Comparison of ENCODE assay signal across 14 cellular contexts in genomic region chr9:93121316-93122241, GRCh38. TPM values are rescaled to one million over a fixed set of nuclear protein-coding genes. Genes with fewer than 3 reads are reported as not detected.
DNase-seq lines count a peak whose midpoint lies in the region; ATAC-seq and TF ChIP-seq lines count a peak whose summit lies in the region.
"Had no signal": no experiment of that assay in that cellular context is flagged by ENCODE, and none has a peak within 500 bp of the region (broad histone marks: within the 10 kb centered on the region; RNA-seq: fewer than 3 reads in every experiment).

No MANE protein-coding gene starts in this region.

- TSS peak; percentile 6 for BruUV-seq in PC-9 (replicated peaks; lab: Mats Ljungman, UMichigan)

- intact Hi-C loops in PC-9 (cut with micrococcal nuclease; ENCODE audit: unreplicated experiment), result no loop called here
- intact Hi-C loops in sciatic nerve (cut with DNase I), result no loop called here

- TF ChIP-seq CTCF in PC-9 (conservative IDR thresholded peaks at IDR 0.05), result no peak
- TF ChIP-seq CTCF in glutamatergic neuron (IDR thresholded peaks at IDR 0.05; ENCODE audit: partially characterized antibody, unreplicated experiment), result no peak

- H3K4me3 Mint-ChIP-seq in glutamatergic neuron (ENCODE audit: unreplicated experiment), result no peak overlapping the region
- H3K4me3 Mint-ChIP-seq: CD8-positive, alpha-beta memory T cell had no signal

- H3K27ac Mint-ChIP-seq in glutamatergic neuron (ENCODE audit: unreplicated experiment), result no peak overlapping the region

- peak overlapping the region; percentile 60 to 99 (median 82); a peak in 18 of 22 replicates for H3K4me2 ChIP-seq in BLaER1 treated with 17β-estradiol and CSF1 and Interleukin-3, amounts not matched to agents 10 nM and 100 nM
- H3K4me2 ChIP-seq in PC-9, result no peak overlapping the region

- peak overlapping the region; percentile 35 to 88 (median 81); a peak in 21 of 22 replicates for H3K27ac ChIP-seq in BLaER1 treated with 17β-estradiol and CSF1 and Interleukin-3, amounts not matched to agents 10 nM and 100 nM
- peak overlapping the region; percentile 91 for H3K27ac ChIP-seq in PC-9

- no peaks in the 10 kb centered on the region for H3K9me3 ChIP-seq in BLaER1 treated with 17β-estradiol and CSF1 and Interleukin-3, amounts not matched to agents 10 nM and 100 nM (replicated peaks in 1 of 11)
- H3K9me3 ChIP-seq in PC-9 (ENCODE audit: insufficient read depth, low read depth), result no peaks in the 10 kb centered on the region

- peaks cover 2% of the 10 kb centered on the region for H3K9me3 Mint-ChIP-seq in glutamatergic neuron (ENCODE audit: unreplicated experiment)
- H3K9me3 Mint-ChIP-seq: CD8-positive, alpha-beta memory T cell had no signal

- CTCF ChIA-PET in PC-9 (lab: Charles Lee), result no interaction called here

- H3K9me2 ChIP-seq in PC-9 (ENCODE audit: insufficient read depth), result no peaks in the 10 kb centered on the region

- peaks cover 44 to 100% (median 54%) of the 10 kb centered on the region in 10 experiments for H3K4me1 ChIP-seq in BLaER1 treated with 17β-estradiol and CSF1 and Interleukin-3, amounts not matched to agents 10 nM and 100 nM
- peaks cover 33% of the 10 kb centered on the region for H3K4me1 ChIP-seq in PC-9 (replicated peaks; ENCODE audit: insufficient read depth)

- no peak for DNase-seq in PC-9
- peak; percentile 12 for DNase-seq in glutamatergic neuron
- DNase-seq in sciatic nerve (ENCODE audit: low spot score), result peak; percentile 55
- no peak for DNase-seq in NCI-H69 (lab: John Stamatoyannopoulos, UW)
- DNase-seq: effector memory CD4-positive, alpha-beta T cell; NCI-H1436; NCI-H510A treated with DMSO at 0.1 percent for 48 hours; SHP77; stimulated activated naive CD4-positive, alpha-beta T cell had no signal

- no peaks in the 10 kb centered on the region for H3K27me3 ChIP-seq in BLaER1 treated with 17β-estradiol and CSF1 and Interleukin-3, amounts not matched to agents 10 nM and 100 nM
- no peaks in the 10 kb centered on the region for H3K27me3 ChIP-seq in PC-9 (ENCODE audit: insufficient read depth, low read depth)

- POLR2A ChIA-PET in PC-9 (lab: Charles Lee; ENCODE audit: unreplicated experiment), result interaction anchor here (0.6 kb wide), 1 partner anchor 586 kb away, joined by 20 read pairs; the partner anchor contains the start of gene ECM2

- peak overlapping the region in 1 of 10 experiments; percentile 19; a peak in 2 of 20 replicates for H3K4me3 ChIP-seq in BLaER1 treated with 17β-estradiol and CSF1 and Interleukin-3, amounts not matched to agents 10 nM and 100 nM
- H3K4me3 ChIP-seq in PC-9, result no peak overlapping the region

- H3K27me3 Mint-ChIP-seq in glutamatergic neuron (ENCODE audit: unreplicated experiment), result peaks cover 6% of the 10 kb centered on the region
- H3K27me3 Mint-ChIP-seq: CD8-positive, alpha-beta memory T cell had no signal

- ATAC-seq in sciatic nerve (no peak), GM18868 (IDR thresholded peaks at IDR 0.05; ENCODE audit: unreplicated experiment) (no peak), HG03521 (IDR thresholded peaks at IDR 0.05; ENCODE audit: unreplicated experiment) (no peak)

- no peak overlapping the region for H2AFZ ChIP-seq in PC-9
- H2AFZ ChIP-seq: parathyroid adenoma had no signal

- peaks cover 47% of the 10 kb centered on the region for H3F3A ChIP-seq in PC-9 (ENCODE audit: insufficient read depth, low read depth)

- H3K79me2 ChIP-seq in PC-9 (ENCODE audit: low read depth), result peaks cover 7% of the 10 kb centered on the region; the same call in 1 of the 2 replicates

- peaks cover 5% of the 10 kb centered on the region for H3K36me3 Mint-ChIP-seq in glutamatergic neuron (ENCODE audit: unreplicated experiment)

- H3K9ac ChIP-seq in BLaER1 treated with 17β-estradiol and CSF1 and Interleukin-3, amounts not matched to agents 10 nM and 100 nM, result peak overlapping the region in 10 of 11 experiments; percentile 33 to 74 (median 68); a peak in 16 of 22 replicates
- H3K9ac ChIP-seq: parathyroid adenoma had no signal

- H3K4me1 Mint-ChIP-seq in glutamatergic neuron (ENCODE audit: low read depth, unreplicated experiment), result peaks cover 3% of the 10 kb centered on the region

- peaks cover 46 to 62% (median 56%) of the 10 kb centered on the region in 11 experiments for H3K36me3 ChIP-seq in BLaER1 treated with 17β-estradiol and CSF1 and Interleukin-3, amounts not matched to agents 10 nM and 100 nM
- H3K36me3 ChIP-seq in PC-9 (ENCODE audit: low read depth), result peaks cover 16% of the 10 kb centered on the region; the same call in 1 of the 2 replicates

- H4K20me1 ChIP-seq in BLaER1 treated with 17β-estradiol and CSF1 and Interleukin-3, amounts not matched to agents 10 nM and 100 nM, result peaks cover 0 to 33% (median 12%) of the 10 kb centered on the region in 11 experiments; a peak in 7 of 22 replicates
- H4K20me1 ChIP-seq in PC-9 (ENCODE audit: insufficient read depth), result no peaks in the 10 kb centered on the region

RNA-seq across cellular contexts. Expression of gene NINJ1, which starts 12.5 kb away (rescaled TPM):
- total RNA-seq in PC-9 (2021) (115 TPM in 2 replicates), glutamatergic neuron (ENCODE audit: unreplicated experiment) (29.4 TPM), sciatic nerve (53.5 TPM)

RNA-seq across cellular contexts. Expression of gene CARD19, which starts 25.6 kb away (rescaled TPM):
- 97.5 and 122 TPM in 2 replicates for total RNA-seq in PC-9 (2021)
- total RNA-seq in glutamatergic neuron (ENCODE audit: unreplicated experiment), result 55.8 TPM
- total RNA-seq in sciatic nerve, result 36.6 TPM

Comparison
In these comparisons a context has a peak if more than half of its experiments do, and no peak if none do; other contexts are left out.
1. DNase-seq: peak in glutamatergic neuron (single experiment) and sciatic nerve (single experiment); none in PC-9 (0 of 2) and NCI-H69 (single experiment).